In genomic region chr12:80553316-80553715, GRCh38 we compare ENCODE assay signal across 13 cellular contexts.
A peak's percentile ranks its signal among the peaks of the same experiment; 100 is the strongest.
DNase-seq lines count a peak whose midpoint lies in the region; ATAC-seq, FAIRE-seq and TF ChIP-seq lines count a peak whose summit lies in the region.
"Had no signal": no experiment of that assay in that cellular context is flagged by ENCODE, and none has a peak within 500 bp of the region (broad histone marks: within the 10 kb centered on the region; RNA-seq: fewer than 3 reads in every experiment).

No MANE protein-coding gene starts in this region.

- DNase-seq in GM23248, result peak; percentile 94
- peak; percentile 68 to 91 for DNase-seq in SJCRH30
- peak; percentile 94 for DNase-seq in fibroblast of peridontal ligament (ENCODE audit: extremely low read depth)
- DNase-seq in small intestine, result no peak
- no peak for DNase-seq in ecto neural progenitor cell (ENCODE audit: low spot score)
- DNase-seq in colonic mucosa, result no peak
- DNase-seq: activated B cell treated with CpG ODN at 0.5 μM for 24 hours, islet precursor cell, ovary, PC-9, transverse colon had no signal

- no peak overlapping the region for H2AFZ ChIP-seq in GM23248
- H2AFZ ChIP-seq: PC-9 had no signal

- H3K9me2 ChIP-seq in GM23248 (ENCODE audit: insufficient read depth), result 0 out of 2 replicates have a peak, but pooled peaks cover 4% of the 10 kb centered on the region

- ATAC-seq in GM18498 (IDR thresholded peaks at IDR 0.05; ENCODE audit: unreplicated experiment), result no peak
- ATAC-seq: activated T-helper 17 cell treated with anti-CD3 and anti-CD28 coated beads, Interleukin-2, amount 50 U/mL, for 72 hours had no signal

- H3K9me3 ChIP-seq in GM23248 (ENCODE audit: low read depth) (no peaks in the 10 kb centered on the region), SJCRH30 (replicated peaks) (no peaks in the 10 kb centered on the region), small intestine (ENCODE audit: control insufficient read depth, low read depth) (no peaks in the 10 kb centered on the region), colonic mucosa (no peaks in the 10 kb centered on the region)
- H3K9me3 ChIP-seq: ovary, transverse colon had no signal

- H3K36me3 ChIP-seq in GM23248 (ENCODE audit: low read depth) (no peaks in the 10 kb centered on the region), SJCRH30 (no peaks in the 10 kb centered on the region; the same call in 1 of the 2 replicates), small intestine (ENCODE audit: control insufficient read depth in 2 of 2, insufficient read depth in 2 of 2, low read length in 2 of 2) (no peaks in the 10 kb centered on the region), colonic mucosa (no peaks in the 10 kb centered on the region)
- H3K36me3 ChIP-seq: ovary, transverse colon had no signal

- no peaks in the 10 kb centered on the region for H4K20me1 ChIP-seq in GM23248 (ENCODE audit: insufficient read depth)

- H3K79me2 ChIP-seq in GM23248 (ENCODE audit: insufficient read depth), result no peaks in the 10 kb centered on the region

- H3K4me3 ChIP-seq in GM23248 (no peak overlapping the region), SJCRH30 (no peak overlapping the region), small intestine (ENCODE audit: low read depth in 1 of 2, low read length in 2 of 2) (no peak overlapping the region), colonic mucosa (no peak overlapping the region)
- H3K4me3 ChIP-seq: ovary, PC-9, transverse colon had no signal

- TF ChIP-seq CTCF in colonic mucosa (IDR thresholded peaks at IDR 0.05), result no peak

- WGBS in GM23248 (ENCODE audit: low coverage in 1 of 2, low lambda C conversion rate in 2 of 2, missing lambda C conversion rate in 2 of 2), 2 experiments, result 1 to 8% methylated on average over 3 of the region's 3 CpGs
- 61 to 76% (median 62%) methylated on average over 3 of the region's 3 CpGs for WGBS in small intestine, 3 donors

- intact Hi-C loops in colonic mucosa (cut with DNase I), result no loop called here

- peak overlapping the region; percentile 46 for H3K27ac ChIP-seq in GM23248
- peak overlapping the region; percentile 98 for H3K27ac ChIP-seq in SJCRH30
- no peak overlapping the region for H3K27ac ChIP-seq in small intestine (ENCODE audit: low read depth in 1 of 2, low read length in 1 of 2)
- H3K27ac ChIP-seq in colonic mucosa, result no peak overlapping the region
- H3K27ac ChIP-seq: ovary, PC-9, transverse colon had no signal

- peak; percentile 67 for FAIRE-seq in small intestine (lab: Jason Lieb, UNC)

- no peaks in the 10 kb centered on the region for H3K27me3 ChIP-seq in GM23248 (replicated peaks; ENCODE audit: insufficient read depth)
- no peaks in the 10 kb centered on the region for H3K27me3 ChIP-seq in SJCRH30
- no peaks in the 10 kb centered on the region for H3K27me3 ChIP-seq in small intestine (ENCODE audit: control insufficient read depth in 2 of 2, insufficient read depth in 2 of 2, low read length in 2 of 2)
- no peaks in the 10 kb centered on the region for H3K27me3 ChIP-seq in colonic mucosa
- H3K27me3 ChIP-seq: ovary, transverse colon had no signal

- in situ Hi-C loops in GM23248 (cut with MboI), result no loop called here

- no peak overlapping the region for H3K9ac ChIP-seq in GM23248
- no peak overlapping the region for H3K9ac ChIP-seq in colonic mucosa (ENCODE audit: low read depth in 2 of 2, low read length in 2 of 2)

- H3F3A ChIP-seq in GM23248 (ENCODE audit: insufficient read depth), result peaks cover 16% of the 10 kb centered on the region

- H3K4me1 ChIP-seq in GM23248 (ENCODE audit: insufficient read depth) (peaks cover 40% of the 10 kb centered on the region), SJCRH30 (peaks cover 43% of the 10 kb centered on the region), small intestine (ENCODE audit: control insufficient read depth in 2 of 2, insufficient read depth in 1 of 2, low read depth in 1 of 2, low read length in 1 of 2) (no peaks in the 10 kb centered on the region), colonic mucosa (no peaks in the 10 kb centered on the region)

- H3K4me2 ChIP-seq in GM23248 (ENCODE audit: unreplicated experiment), result peak overlapping the region; percentile 58
- H3K4me2 ChIP-seq: PC-9 had no signal

Comparison
In these comparisons a context has a peak if more than half of its experiments do, and no peak if none do; other contexts are left out.
1. DNase-seq: peak in GM23248 (single experiment), SJCRH30 (2 of 2) and fibroblast of peridontal ligament (single experiment); none in small intestine (single experiment), ecto neural progenitor cell (single experiment) and colonic mucosa (single experiment).
2. H3K27ac ChIP-seq: peak in GM23248 (single experiment) and SJCRH30 (single experiment); none in small intestine (0 of 2) and colonic mucosa (single experiment).